In the genomic region with DNA sequence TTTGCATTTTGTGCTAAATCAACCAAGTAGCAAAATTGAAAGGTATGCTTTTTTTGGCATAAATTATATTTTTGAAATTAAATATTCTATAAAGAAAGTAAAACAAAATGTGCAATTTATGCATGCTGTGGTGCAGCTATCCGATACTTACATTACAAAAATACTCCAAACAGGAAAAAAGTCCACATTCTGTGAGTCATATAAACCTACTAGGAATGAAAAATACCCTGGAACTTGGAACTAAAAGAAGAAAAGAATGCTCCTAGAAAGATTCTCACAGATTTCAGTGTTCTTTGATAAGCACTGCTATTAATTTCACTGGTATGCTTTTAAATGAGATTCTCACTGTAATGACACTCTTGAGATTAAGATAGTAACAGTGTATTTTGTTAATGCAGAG, we compare ENCODE assay signal across 27 cellular contexts.
DNase-seq lines count a peak whose midpoint lies in the region; ATAC-seq and TF ChIP-seq lines count a peak whose summit lies in the region.
"Had no signal": no experiment of that assay in that cellular context is flagged by ENCODE, and none has a peak within 500 bp of the region (broad histone marks: within the 10 kb centered on the region; RNA-seq: fewer than 3 reads in every experiment).

No MANE protein-coding gene starts in this region.

- ATAC-seq in SK-N-SH treated with all-trans-retinoic acid at 6 μM for 48 hours = peak; percentile 49; the same call in 1 of the 3 replicates
- ATAC-seq: activated CD8-positive, alpha-beta memory T cell treated with anti-CD3 and anti-CD28 coated beads, Interleukin-2, amount 10 ng/mL, durations not matched to agents 7 days and 5 days; CD8-positive, alpha-beta T cell; left lobe of liver; T-cell; WTC11 had no signal

- H3K27ac Mint-ChIP-seq in chondrocyte (ENCODE audit: unreplicated experiment) = peak overlapping the region; percentile 83
- H3K27ac Mint-ChIP-seq: activated CD8-positive, alpha-beta memory T cell treated with anti-CD3 and anti-CD28 coated beads, Interleukin-2, amount 10 ng/mL, durations not matched to agents 7 days and 5 days; CD8-positive, alpha-beta T cell; stimulated activated naive CD8-positive, alpha-beta T cell treated with anti-CD3 and anti-CD28 coated beads, Interleukin-15, Interleukin-2, amounts not matched to agents 100 ng/mL and 50 ng/mL, for 24 hours; T-cell; WTC11 had no signal

- no peak overlapping the region for H2BK15ac ChIP-seq in mesendoderm (replicated peaks; ENCODE audit: low read depth)

- WGBS in mesendoderm (ENCODE audit: extremely low coverage, insufficient coverage, low lambda C conversion rate) = no CpG with 5 or more reads among the region's 1 CpG

- H2BK5ac ChIP-seq in mesendoderm (ENCODE audit: low read length) = no peak overlapping the region

- no peak overlapping the region for H4K8ac ChIP-seq in mesendoderm (ENCODE audit: low read depth, low read length)

- H3K4me2 ChIP-seq in mesendoderm (ENCODE audit: low read length) (no peak overlapping the region), osteoblast (ENCODE audit: insufficient read depth, low read length) (no peak overlapping the region)

- no peaks in the 10 kb centered on the region for H3K9me3 ChIP-seq in osteoblast (ENCODE audit: low read depth, low read length)
- H3K9me3 ChIP-seq: BE2C, right atrium auricular region, spleen, uterus had no signal

- no peaks in the 10 kb centered on the region for H4K20me1 ChIP-seq in osteoblast (ENCODE audit: insufficient read depth, low read length)

- H3K36me3 Mint-ChIP-seq in chondrocyte (ENCODE audit: low read depth) = peaks cover 23% of the 10 kb centered on the region

- H3K27me3 ChIP-seq in mesendoderm (ENCODE audit: insufficient read depth, low read length, poor library complexity) = no peaks in the 10 kb centered on the region
- H3K27me3 ChIP-seq in osteoblast (ENCODE audit: insufficient read depth, low read length) = no peaks in the 10 kb centered on the region
- H3K27me3 ChIP-seq: BE2C, brain microvascular endothelial cell, right atrium auricular region, spleen, uterus had no signal

- H3K79me1 ChIP-seq in mesendoderm (ENCODE audit: low read length) = no peaks in the 10 kb centered on the region

- H3K27ac ChIP-seq in mesendoderm (ENCODE audit: low read depth, low read length) = no peak overlapping the region
- H3K27ac ChIP-seq in osteoblast (ENCODE audit: low read depth, low read length) = no peak overlapping the region
- H3K27ac ChIP-seq: brain microvascular endothelial cell, parathyroid adenoma, right atrium auricular region, spleen, uterus had no signal

- no peak overlapping the region for H4K5ac ChIP-seq in mesendoderm (ENCODE audit: low read length)

- H2AFZ ChIP-seq in osteoblast (ENCODE audit: low read length) = no peak overlapping the region
- H2AFZ ChIP-seq: parathyroid adenoma had no signal

- H3K9me3 Mint-ChIP-seq in chondrocyte (ENCODE audit: low read depth) = no peaks in the 10 kb centered on the region
- H3K9me3 Mint-ChIP-seq: CD8-positive, alpha-beta T cell; neural crest cell; stimulated activated naive CD8-positive, alpha-beta T cell treated with anti-CD3 and anti-CD28 coated beads, Interleukin-15, Interleukin-2, amounts not matched to agents 100 ng/mL and 50 ng/mL, for 24 hours; T-cell; WTC11 had no signal

- DNase-seq in EL (peak; percentile 10), chondrocyte (ENCODE audit: low spot score) (no peak), mesendoderm (peak; percentile 4), osteoblast (ENCODE audit: insufficient read length, low spot score, missing footprints) (no peak), dedifferentiated amniotic fluid mesenchymal stem cell (ENCODE audit: extremely low spot score) (no peak)
- DNase-seq in activated CD8-positive, alpha-beta memory T cell treated with anti-CD3 and anti-CD28 coated beads, Interleukin-2, amount 50 U/mL, for 48 hours = no peak
- no peak for DNase-seq in stimulated activated naive CD4-positive, alpha-beta T cell (lab: John Stamatoyannopoulos, UW)
- DNase-seq: activated CD8-positive, alpha-beta memory T cell treated with anti-CD3 and anti-CD28 coated beads, Interleukin-2, amount 10 ng/mL, durations not matched to agents 7 days and 5 days; activated T-cell treated with anti-CD3 and anti-CD28 coated beads, Interleukin-2, amount 50 U/mL, for 48 hours; BE2C; brain microvascular endothelial cell; CD8-positive, alpha-beta T cell; foreskin fibroblast; H7; NCI-H2107; NCI-H774; spleen; stimulated activated CD4-positive, alpha-beta T cell treated with anti-CD3 and anti-CD28 coated beads, Interleukin-2, amount 100 ng/mL, for 24 hours; T-cell; uterus had no signal

- H3K4ac ChIP-seq in mesendoderm (ENCODE audit: low read depth, low read length) = no peak overlapping the region

- H3K18ac ChIP-seq in mesendoderm (ENCODE audit: low read length) = no peak overlapping the region

- H3K79me2 ChIP-seq in mesendoderm (ENCODE audit: control insufficient read depth, insufficient read depth, low read length) (no peaks in the 10 kb centered on the region), osteoblast (ENCODE audit: insufficient read depth, low read length) (no peaks in the 10 kb centered on the region)
- H3K79me2 ChIP-seq: parathyroid adenoma had no signal

- H3K9ac ChIP-seq in mesendoderm (ENCODE audit: low read length) = no peak overlapping the region
- H3K9ac ChIP-seq: parathyroid adenoma had no signal

- H3K4me1 Mint-ChIP-seq in chondrocyte (ENCODE audit: low read depth) = peaks cover 16% of the 10 kb centered on the region
- H3K4me1 Mint-ChIP-seq: neural crest cell, T-cell, WTC11 had no signal

- no peak for TF ChIP-seq CTCF in chondrocyte (IDR thresholded peaks at IDR 0.05)
- no peak for TF ChIP-seq CTCF in osteoblast (IDR thresholded peaks at IDR 0.05; ENCODE audit: extremely low read depth, low read depth, low read length)

- no peaks in the 10 kb centered on the region for H3K27me3 Mint-ChIP-seq in chondrocyte (ENCODE audit: low read depth)
- H3K27me3 Mint-ChIP-seq: activated CD8-positive, alpha-beta memory T cell treated with anti-CD3 and anti-CD28 coated beads, Interleukin-2, amount 10 ng/mL, durations not matched to agents 7 days and 5 days; stimulated activated naive CD8-positive, alpha-beta T cell treated with anti-CD3 and anti-CD28 coated beads, Interleukin-15, Interleukin-2, amounts not matched to agents 100 ng/mL and 50 ng/mL, for 24 hours; T-cell had no signal

- H2AK5ac ChIP-seq in mesendoderm (ENCODE audit: low read length) = no peak overlapping the region

- no peak overlapping the region for H3K4me3 Mint-ChIP-seq in chondrocyte (ENCODE audit: unreplicated experiment)
- H3K4me3 Mint-ChIP-seq: activated CD8-positive, alpha-beta memory T cell treated with anti-CD3 and anti-CD28 coated beads, Interleukin-2, amount 10 ng/mL, durations not matched to agents 7 days and 5 days; CD8-positive, alpha-beta T cell; neural crest cell; stimulated activated naive CD8-positive, alpha-beta T cell treated with anti-CD3 and anti-CD28 coated beads, Interleukin-15, Interleukin-2, amounts not matched to agents 100 ng/mL and 50 ng/mL, for 24 hours; T-cell; WTC11 had no signal

- H3K56ac ChIP-seq in mesendoderm (ENCODE audit: low read length) = no peak overlapping the region

- H2BK120ac ChIP-seq in mesendoderm (ENCODE audit: low read depth, low read length) = no peak overlapping the region

- H3K4me3 ChIP-seq in mesendoderm (ENCODE audit: low read length) (no peak overlapping the region), osteoblast (ENCODE audit: insufficient read depth, low read length) (no peak overlapping the region)
- H3K4me3 ChIP-seq: right atrium auricular region, spleen, uterus had no signal

- H3K23ac ChIP-seq in mesendoderm (ENCODE audit: low read length) = no peak overlapping the region

- H3K36me3 ChIP-seq in mesendoderm (ENCODE audit: control insufficient read depth, insufficient read depth, low read length) (no peaks in the 10 kb centered on the region), osteoblast (ENCODE audit: insufficient read depth, low read length) (peaks cover 51% of the 10 kb centered on the region)
- H3K36me3 ChIP-seq: uterus had no signal

- H3K4me1 ChIP-seq in mesendoderm (ENCODE audit: control insufficient read depth, low read depth, low read length) (no peaks in the 10 kb centered on the region), osteoblast (ENCODE audit: insufficient read depth, low read length) (peaks cover 8% of the 10 kb centered on the region)
- H3K4me1 ChIP-seq: BE2C, parathyroid adenoma, right atrium auricular region, spleen, uterus had no signal

TF ChIP-seq in SK-N-SH treated with all-trans-retinoic acid at 6 μM for 48 hours, 23 proteins besides CTCF, POLR2A, EP300 and RAD21 (continues in another document):
- TF ChIP-seq, protein P1, sequence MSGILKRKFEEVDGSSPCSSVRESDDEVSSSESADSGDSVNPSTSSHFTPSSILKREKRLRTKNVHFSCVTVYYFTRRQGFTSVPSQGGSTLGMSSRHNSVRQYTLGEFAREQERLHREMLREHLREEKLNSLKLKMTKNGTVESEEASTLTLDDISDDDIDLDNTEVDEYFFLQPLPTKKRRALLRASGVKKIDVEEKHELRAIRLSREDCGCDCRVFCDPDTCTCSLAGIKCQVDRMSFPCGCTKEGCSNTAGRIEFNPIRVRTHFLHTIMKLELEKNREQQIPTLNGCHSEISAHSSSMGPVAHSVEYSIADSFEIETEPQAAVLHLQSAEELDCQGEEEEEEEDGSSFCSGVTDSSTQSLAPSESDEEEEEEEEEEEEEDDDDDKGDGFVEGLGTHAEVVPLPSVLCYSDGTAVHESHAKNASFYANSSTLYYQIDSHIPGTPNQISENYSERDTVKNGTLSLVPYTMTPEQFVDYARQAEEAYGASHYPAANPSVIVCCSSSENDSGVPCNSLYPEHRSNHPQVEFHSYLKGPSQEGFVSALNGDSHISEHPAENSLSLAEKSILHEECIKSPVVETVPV (CRISPR knock-in tag; IDR thresholded peaks at IDR 0.05) = no peak
- no peak for TF ChIP-seq ZFP30 (CRISPR knock-in tag; IDR thresholded peaks at IDR 0.05)
- TF ChIP-seq PPARA (CRISPR knock-in tag; IDR thresholded peaks at IDR 0.05; ENCODE audit: borderline replicate concordance) = no peak
- TF ChIP-seq SNAI2 (CRISPR knock-in tag; IDR thresholded peaks at IDR 0.05) = no peak
- no peak for TF ChIP-seq ZNF70 (CRISPR knock-in tag; IDR thresholded peaks at IDR 0.05)
- TF ChIP-seq ZC3H10 (CRISPR knock-in tag; IDR thresholded peaks at IDR 0.05) = no peak
- TF ChIP-seq BACH2 (CRISPR knock-in tag; IDR thresholded peaks at IDR 0.05; ENCODE audit: borderline replicate concordance) = no peak
- TF ChIP-seq ESRRG (CRISPR knock-in tag; IDR thresholded peaks at IDR 0.05) = no peak
- TF ChIP-seq, protein P2, sequence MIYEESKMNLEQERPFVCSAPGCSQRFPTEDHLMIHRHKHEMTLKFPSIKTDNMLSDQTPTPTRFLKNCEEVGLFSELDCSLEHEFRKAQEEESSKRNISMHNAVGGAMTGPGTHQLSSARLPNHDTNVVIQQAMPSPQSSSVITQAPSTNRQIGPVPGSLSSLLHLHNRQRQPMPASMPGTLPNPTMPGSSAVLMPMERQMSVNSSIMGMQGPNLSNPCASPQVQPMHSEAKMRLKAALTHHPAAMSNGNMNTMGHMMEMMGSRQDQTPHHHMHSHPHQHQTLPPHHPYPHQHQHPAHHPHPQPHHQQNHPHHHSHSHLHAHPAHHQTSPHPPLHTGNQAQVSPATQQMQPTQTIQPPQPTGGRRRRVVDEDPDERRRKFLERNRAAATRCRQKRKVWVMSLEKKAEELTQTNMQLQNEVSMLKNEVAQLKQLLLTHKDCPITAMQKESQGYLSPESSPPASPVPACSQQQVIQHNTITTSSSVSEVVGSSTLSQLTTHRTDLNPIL (CRISPR knock-in tag; IDR thresholded peaks at IDR 0.05; ENCODE audit: low read depth) = no peak

Comparison
In these comparisons a context has a peak if more than half of its experiments do, and no peak if none do; other contexts are left out.
1. DNase-seq: peak in EL (single experiment) and mesendoderm (single experiment); none in chondrocyte (single experiment), activated CD8-positive, alpha-beta memory T cell treated with anti-CD3 and anti-CD28 coated beads, Interleukin-2, amount 50 U/mL, for 48 hours (single experiment), osteoblast (single experiment), dedifferentiated amniotic fluid mesenchymal stem cell (single experiment) and stimulated activated naive CD4-positive, alpha-beta T cell (0 of 6).